23 cellular contexts compared by ENCODE assay signal in the genomic region with DNA sequence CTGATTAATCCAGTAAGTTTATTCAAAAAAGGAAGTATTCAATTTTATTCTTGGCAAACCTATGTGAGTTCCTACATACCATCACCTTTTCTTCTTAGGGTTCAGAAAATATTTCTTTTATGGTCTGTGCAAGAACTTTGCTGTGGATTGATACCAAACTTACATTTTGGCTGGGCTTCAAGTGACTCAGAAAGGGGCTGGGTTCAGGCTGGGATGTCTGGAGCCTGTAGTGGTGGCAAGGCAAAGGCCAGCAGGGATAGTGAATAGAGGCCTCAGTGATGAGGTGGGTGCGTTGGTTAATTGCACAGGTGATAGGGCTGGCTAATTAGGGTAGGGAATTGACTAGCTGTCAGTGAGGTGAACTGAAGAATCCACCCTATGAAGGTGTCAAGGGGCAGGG. TPM values are rescaled to one million over a fixed set of nuclear protein-coding genes. Genes with fewer than 3 reads are reported as not detected.
DNase-seq lines count a peak whose midpoint lies in the region; ATAC-seq and TF ChIP-seq lines count a peak whose summit lies in the region.
"Had no signal": no experiment of that assay in that cellular context is flagged by ENCODE, and none has a peak within 500 bp of the region (broad histone marks: within the 10 kb centered on the region; RNA-seq: fewer than 3 reads in every experiment).

No MANE protein-coding gene starts in this region.

- no peak overlapping the region for H3K4me3 ChIP-seq in cardiac fibroblast (replicated peaks in 1 of 2; ENCODE audit: low read depth in 2 of 2, low read length in 2 of 2)
- H3K4me3 ChIP-seq: ovary, right atrium auricular region, thyroid gland had no signal

- no peak for TF ChIP-seq CTCF in cardiac fibroblast (IDR thresholded peaks at IDR 0.05; ENCODE audit: low read depth, low read length)

- DNase-seq in GM03348 (ENCODE audit: low spot score) (peak; percentile 60), RPMI7951 (ENCODE audit: low read depth) (peak; percentile 33), cardiac fibroblast (ENCODE audit: low read depth in 2 of 2) (peak; percentile 50 to 64), iris pigment epithelial cell (ENCODE audit: low read depth) (peak; percentile 54), pons (ENCODE audit: low spot score) (no peak), left colon (no peak)
- no peak for DNase-seq in stimulated activated CD4-positive, alpha-beta T cell treated with anti-CD3 and anti-CD28 coated beads, Interleukin-2, amount 100 ng/mL, for 48 hours
- DNase-seq: activated B cell treated with CpG ODN at 0.5 μM for 24 hours; activated CD4-positive, alpha-beta T cell treated with anti-CD3 and anti-CD28 coated beads, Interleukin-2, amount 50 U/mL, for 4 hours; activated naive CD4-positive, alpha-beta T cell treated with anti-CD3 and anti-CD28 coated beads, Interleukin-2, amount 50 U/mL, for 16 hours; aorta; CD4-positive, alpha-beta T cell; NCI-H1105; NCI-H2029; NCI-H2227 treated with DMSO at 0.1 percent for 48 hours; NCI-H69; ovary; stimulated activated CD4-positive, alpha-beta T cell treated with anti-CD3 and anti-CD28 coated beads, Interleukin-4, amount 100 ng/mL, for 4 hours; stimulated activated naive CD4-positive, alpha-beta T cell treated with Interleukin-2 at 50 U/mL for 16 hours; T-helper 9 cell; thyroid gland had no signal

- ATAC-seq in GM21447 (IDR thresholded peaks at IDR 0.05; ENCODE audit: unreplicated experiment) (no peak), left colon (no peak)

- intact Hi-C loops in left colon (cut with DNase I, micrococcal nuclease), result no loop called here

RNA-seq across cellular contexts. Expression of a gene that starts 40.2 kb away (rescaled TPM):
- total RNA-seq in RPMI7951 (2014; rRNA removed; shearing (Covaris generic)), result 4.0 and 5.2 TPM in 2 replicates
- total RNA-seq in left colon, result 10 to 100 TPM; 19.6 to 22.1 TPM

RNA-seq across cellular contexts. Expression of a gene that starts 46.5 kb away (rescaled TPM):
- total RNA-seq in RPMI7951 (2014; rRNA removed; shearing (Covaris generic)), result 1.3 and 1.4 TPM in 2 replicates
- total RNA-seq in left colon, result 10 to 100 TPM; 10.0 to 20.3 TPM

Comparison
In these comparisons a context has a peak if more than half of its experiments do, and no peak if none do; other contexts are left out.
1. DNase-seq: peak in GM03348 (single experiment), RPMI7951 (single experiment), cardiac fibroblast (2 of 2) and iris pigment epithelial cell (single experiment); none in pons (single experiment), left colon (0 of 2) and stimulated activated CD4-positive, alpha-beta T cell treated with anti-CD3 and anti-CD28 coated beads, Interleukin-2, amount 100 ng/mL, for 48 hours (0 of 2).